ENCODE assay signal across 17 cellular contexts in genomic region chr5:82365026-82365425, GRCh38.
DNase-seq lines count a peak whose midpoint lies in the region; ATAC-seq, FAIRE-seq and TF ChIP-seq lines count a peak whose summit lies in the region.
"Had no signal": no experiment of that assay in that cellular context is flagged by ENCODE, and none has a peak within 500 bp of the region (broad histone marks: within the 10 kb centered on the region; RNA-seq: fewer than 3 reads in every experiment).

No MANE protein-coding gene starts in this region.

- H3K79me2 ChIP-seq in astrocyte (ENCODE audit: insufficient read depth, low read length): no peaks in the 10 kb centered on the region

- H3K4me1 ChIP-seq in left ventricle myocardium inferior: no peaks in the 10 kb centered on the region
- peaks cover 25% of the 10 kb centered on the region for H3K4me1 ChIP-seq in astrocyte (ENCODE audit: insufficient read depth, low read length)
- no peaks in the 10 kb centered on the region for H3K4me1 ChIP-seq in lower lobe of right lung
- H3K4me1 ChIP-seq in suprapubic skin: peaks cover 3% of the 10 kb centered on the region

- intact Hi-C loops in left ventricle myocardium inferior (cut with micrococcal nuclease): no loop called here
- intact Hi-C loops in Right ventricle myocardium inferior (cut with DNase I): no loop called here
- intact Hi-C loops in lower lobe of right lung (cut with DNase I): no loop called here

- TF ChIP-seq CTCF in left ventricle myocardium inferior (IDR thresholded peaks at IDR 0.05; ENCODE audit: borderline replicate concordance) (no peak), astrocyte (IDR thresholded peaks at IDR 0.05; ENCODE audit: insufficient read depth, low read depth, low read length) (no peak), lower lobe of right lung (IDR thresholded peaks at IDR 0.05) (no peak), suprapubic skin (IDR thresholded peaks at IDR 0.05) (no peak)

- no peaks in the 10 kb centered on the region for H3K9me3 Mint-ChIP-seq in astrocyte (ENCODE audit: unreplicated experiment)
- H3K9me3 Mint-ChIP-seq: activated naive CD8-positive, alpha-beta T cell treated with anti-CD3 and anti-CD28 coated beads, Interleukin-2, amount 10 ng/mL, durations not matched to agents 7 days and 5 days; activated T-helper 2 cell treated with anti-CD3 and anti-CD28 coated beads, Interferon-gamma antibody, Interleukin-2, Interleukin-4, amounts not matched to agents 10 μg/mL and 5 μg/mL and 100 μg/mL, durations not matched to agents 14 hours and 24 hours and 36 hours; immature natural killer cell had no signal

- peaks cover 24% of the 10 kb centered on the region for H3K4me1 Mint-ChIP-seq in astrocyte (ENCODE audit: low read depth, unreplicated experiment)

- no peaks in the 10 kb centered on the region for H3K27me3 Mint-ChIP-seq in astrocyte (ENCODE audit: low read depth, unreplicated experiment)
- H3K27me3 Mint-ChIP-seq: activated naive CD8-positive, alpha-beta T cell treated with anti-CD3 and anti-CD28 coated beads, Interleukin-2, amount 10 ng/mL, durations not matched to agents 7 days and 5 days; brain had no signal

- H3K4me2 ChIP-seq in astrocyte (ENCODE audit: low read length): no peak overlapping the region
- H3K4me2 ChIP-seq: KMS-11 had no signal

- peak overlapping the region; percentile 69 for H3K9ac ChIP-seq in astrocyte (ENCODE audit: low read length)
- H3K9ac ChIP-seq: KMS-11 had no signal

- 89% methylated on average over 4 of the region's 4 CpGs for WGBS in suprapubic skin

- no peak for FAIRE-seq in astrocyte (lab: Jason Lieb, UNC)
- no peak for FAIRE-seq in GM19239 (lab: Jason Lieb, UNC)

- DNase-seq in left ventricle myocardium inferior (no peak), Right ventricle myocardium inferior (ENCODE audit: missing footprints) (no peak), astrocyte (ENCODE audit: low read depth) (no peak), lower lobe of right lung (no peak), GM19239 (ENCODE audit: insufficient read length, low spot score) (no peak), DMS153 treated with DMSO at 0.1 percent for 48 hours (lab: John Stamatoyannopoulos, UW; ENCODE audit: unreplicated experiment) (no peak), hippocampal formation (lab: John Stamatoyannopoulos, UW) (no peak), suprapubic skin (ENCODE audit: low spot score in 2 of 2) (no peak)
- DNase-seq: activated naive CD8-positive, alpha-beta T cell treated with anti-CD3 and anti-CD28 coated beads, Interleukin-2, amount 10 ng/mL, durations not matched to agents 7 days and 5 days; GF-D8; immature natural killer cell; occipital lobe had no signal

- H3K9me3 ChIP-seq in left ventricle myocardium inferior (replicated peaks) (no peaks in the 10 kb centered on the region), astrocyte (ENCODE audit: insufficient read depth, low read depth, low read length) (no peaks in the 10 kb centered on the region), lower lobe of right lung (no peaks in the 10 kb centered on the region), suprapubic skin (no peaks in the 10 kb centered on the region)
- H3K9me3 ChIP-seq: heart right ventricle had no signal

- H3K36me3 ChIP-seq in left ventricle myocardium inferior (no peaks in the 10 kb centered on the region), astrocyte (ENCODE audit: insufficient read depth, low read length) (no peaks in the 10 kb centered on the region), lower lobe of right lung (no peaks in the 10 kb centered on the region), suprapubic skin (no peaks in the 10 kb centered on the region)
- H3K36me3 ChIP-seq: heart right ventricle had no signal

- TF ChIP-seq POLR2A in suprapubic skin (IDR thresholded peaks at IDR 0.05): no peak

- H3K36me3 Mint-ChIP-seq in astrocyte (ENCODE audit: low read depth, unreplicated experiment): no peaks in the 10 kb centered on the region
- H3K36me3 Mint-ChIP-seq: activated naive CD8-positive, alpha-beta T cell treated with anti-CD3 and anti-CD28 coated beads, Interleukin-2, amount 10 ng/mL, durations not matched to agents 7 days and 5 days; brain; immature natural killer cell had no signal

- H3K4me3 ChIP-seq in left ventricle myocardium inferior: no peak overlapping the region
- no peak overlapping the region for H3K4me3 ChIP-seq in astrocyte (ENCODE audit: insufficient read depth, low read depth, low read length)
- no peak overlapping the region for H3K4me3 ChIP-seq in lower lobe of right lung
- H3K4me3 ChIP-seq in suprapubic skin: no peak overlapping the region
- H3K4me3 ChIP-seq: coronary artery, heart right ventricle had no signal

- no peak overlapping the region for H3K4me3 Mint-ChIP-seq in astrocyte (ENCODE audit: unreplicated experiment)
- H3K4me3 Mint-ChIP-seq: activated naive CD8-positive, alpha-beta T cell treated with anti-CD3 and anti-CD28 coated beads, Interleukin-2, amount 10 ng/mL, durations not matched to agents 7 days and 5 days; brain; immature natural killer cell had no signal

- TF ChIP-seq EP300 in suprapubic skin (IDR thresholded peaks at IDR 0.05): no peak

- no peaks in the 10 kb centered on the region for H3K27me3 ChIP-seq in left ventricle myocardium inferior (ENCODE audit: low read depth)
- H3K27me3 ChIP-seq in astrocyte (ENCODE audit: insufficient read depth, low read length): no peaks in the 10 kb centered on the region
- no peaks in the 10 kb centered on the region for H3K27me3 ChIP-seq in lower lobe of right lung (ENCODE audit: low read depth)
- H3K27me3 ChIP-seq in suprapubic skin: no peaks in the 10 kb centered on the region
- H3K27me3 ChIP-seq: heart right ventricle had no signal

- no peaks in the 10 kb centered on the region for H4K20me1 ChIP-seq in astrocyte (ENCODE audit: insufficient read depth, low read length)

- H2AFZ ChIP-seq in astrocyte (ENCODE audit: low read depth, low read length): peak overlapping the region; percentile 60

- ATAC-seq in Right ventricle myocardium inferior (no peak), lower lobe of right lung (peak; percentile 38 to 47)

- H3K27ac Mint-ChIP-seq in astrocyte (ENCODE audit: unreplicated experiment): peak overlapping the region; percentile 69
- H3K27ac Mint-ChIP-seq: activated naive CD8-positive, alpha-beta T cell treated with anti-CD3 and anti-CD28 coated beads, Interleukin-2, amount 10 ng/mL, durations not matched to agents 7 days and 5 days; activated T-helper 2 cell treated with anti-CD3 and anti-CD28 coated beads, Interferon-gamma antibody, Interleukin-2, Interleukin-4, amounts not matched to agents 10 μg/mL and 5 μg/mL and 100 μg/mL, durations not matched to agents 14 hours and 24 hours and 36 hours; immature natural killer cell had no signal

- H3K27ac ChIP-seq in left ventricle myocardium inferior (replicated peaks) (peak overlapping the region; percentile 11), astrocyte (ENCODE audit: low read depth, low read length) (peak overlapping the region; percentile 84), lower lobe of right lung (no peak overlapping the region), suprapubic skin (no peak overlapping the region)
- H3K27ac ChIP-seq: KMS-11 had no signal

Comparison
In these comparisons a context has a peak if more than half of its experiments do, and no peak if none do; other contexts are left out.
1. H3K27ac ChIP-seq: peak in left ventricle myocardium inferior (single experiment) and astrocyte (single experiment); none in lower lobe of right lung (single experiment) and suprapubic skin (single experiment).